In genomic region chr1:56073206-56073605, GRCh38 we compare ENCODE assay signal across 23 cellular contexts.
DNase-seq lines count a peak whose midpoint lies in the region; ATAC-seq, FAIRE-seq and TF ChIP-seq lines count a peak whose summit lies in the region.
"Had no signal": no experiment of that assay in that cellular context is flagged by ENCODE, and none has a peak within 500 bp of the region (broad histone marks: within the 10 kb centered on the region; RNA-seq: fewer than 3 reads in every experiment).

No MANE protein-coding gene starts in this region.

- H3K4me3 ChIP-seq in endothelial cell of umbilical vein (replicated peaks in 1 of 3; ENCODE audit: insufficient read depth in 1 of 3, low read depth in 1 of 3, low read length in 3 of 3) (no peak overlapping the region), thyroid gland (replicated peaks in 1 of 3) (no peak overlapping the region), mesendoderm (ENCODE audit: low read length) (no peak overlapping the region)

- H4K5ac ChIP-seq in mesendoderm (ENCODE audit: low read length), result no peak overlapping the region

- no peak overlapping the region for H3K18ac ChIP-seq in mesendoderm (ENCODE audit: low read length)

- H3K4me3 Mint-ChIP-seq in nephron, result no peak overlapping the region
- H3K4me3 Mint-ChIP-seq: activated CD4-positive, alpha-beta T cell treated with anti-CD3 and anti-CD28 coated beads, Interleukin-2, amount 10 ng/mL, durations not matched to agents 7 days and 5 days; IgD-negative memory B cell had no signal

- peaks cover 48% of the 10 kb centered on the region for H3K4me1 Mint-ChIP-seq in nephron
- H3K4me1 Mint-ChIP-seq: activated CD4-positive, alpha-beta T cell treated with anti-CD3 and anti-CD28 coated beads, Interleukin-2, amount 10 ng/mL, durations not matched to agents 7 days and 5 days; IgD-negative memory B cell had no signal

- H4K20me1 ChIP-seq in endothelial cell of umbilical vein (replicated peaks; ENCODE audit: control insufficient read depth, extremely low read depth, insufficient read depth, low read length), result no peaks in the 10 kb centered on the region

- dilution Hi-C loops in endothelial cell of umbilical vein (cut with MboI; ENCODE audit: extremely low pct_ligation_motif_present, low sequenced_read_pairs), result no loop called here

- H3K4me2 ChIP-seq in endothelial cell of umbilical vein (ENCODE audit: insufficient read depth, low read length), result no peak overlapping the region
- H3K4me2 ChIP-seq in mesendoderm (ENCODE audit: low read length), result no peak overlapping the region

- peaks cover 47% of the 10 kb centered on the region for H3K4me1 ChIP-seq in endothelial cell of umbilical vein (ENCODE audit: control insufficient read depth, extremely low read depth, insufficient read depth, low read length)
- peaks cover 25 to 28% of the 10 kb centered on the region in 2 donors for H3K4me1 ChIP-seq in thyroid gland
- H3K4me1 ChIP-seq in mesendoderm (ENCODE audit: control insufficient read depth, low read depth, low read length), result no peaks in the 10 kb centered on the region

- peak overlapping the region in 2 of 3 experiments; percentile 84 to 90 for H3K27ac Mint-ChIP-seq in nephron
- H3K27ac Mint-ChIP-seq: activated CD4-positive, alpha-beta T cell treated with anti-CD3 and anti-CD28 coated beads, Interleukin-2, amount 10 ng/mL, durations not matched to agents 7 days and 5 days; activated naive CD4-positive, alpha-beta T cell treated with anti-CD3 and anti-CD28 coated beads, Interleukin-2, amount 50 U/mL, for 72 hours; IgD-negative memory B cell had no signal

- CTCF ChIA-PET in endothelial cell of umbilical vein (lab: Charles Lee), result no interaction called here

- 76 to 78% methylated on average over 1 of the region's 1 CpG for WGBS in thyroid gland, 2 donors
- no CpG with 5 or more reads among the region's 1 CpG for WGBS in mesendoderm (ENCODE audit: extremely low coverage, insufficient coverage, low lambda C conversion rate)

- no peak overlapping the region for H2BK15ac ChIP-seq in mesendoderm (replicated peaks; ENCODE audit: low read depth)

- H2AK5ac ChIP-seq in mesendoderm (ENCODE audit: low read length), result no peak overlapping the region

- H3K56ac ChIP-seq in mesendoderm (ENCODE audit: low read length), result no peak overlapping the region

- no peak overlapping the region for H3K4ac ChIP-seq in mesendoderm (ENCODE audit: low read depth, low read length)

- peak overlapping the region; percentile 45 for H3K27ac ChIP-seq in endothelial cell of umbilical vein (ENCODE audit: insufficient read depth, low read depth, low read length)
- peak overlapping the region in 2 of 3 donors; percentile 60 to 63 for H3K27ac ChIP-seq in thyroid gland
- no peak overlapping the region for H3K27ac ChIP-seq in mesendoderm (ENCODE audit: low read depth, low read length)
- H3K27ac ChIP-seq: C4-2B had no signal

- ATAC-seq in GM18873 (IDR thresholded peaks at IDR 0.05; ENCODE audit: low FRiP score, unreplicated experiment), result no peak
- ATAC-seq in GM21423 (IDR thresholded peaks at IDR 0.05; ENCODE audit: unreplicated experiment), result no peak
- no peak for ATAC-seq in GM21360 (IDR thresholded peaks at IDR 0.05; ENCODE audit: unreplicated experiment)
- ATAC-seq: activated naive CD4-positive, alpha-beta T cell treated with anti-CD3 and anti-CD28 coated beads, Interleukin-2, amount 50 U/mL, for 72 hours had no signal

- H3K9me3 Mint-ChIP-seq in nephron, result peaks cover 10% of the 10 kb centered on the region
- H3K9me3 Mint-ChIP-seq: activated CD4-positive, alpha-beta T cell treated with anti-CD3 and anti-CD28 coated beads, Interleukin-2, amount 10 ng/mL, durations not matched to agents 7 days and 5 days had no signal

- no peaks in the 10 kb centered on the region for H3K9me1 ChIP-seq in endothelial cell of umbilical vein (replicated peaks; ENCODE audit: control insufficient read depth, extremely low read depth, insufficient read depth, low read length)

- intact Hi-C loops in endothelial cell of umbilical vein (cut with micrococcal nuclease) (loop anchor here (5.0 kb wide), 2 partner anchors 229 to 761 kb away; no protein-coding TSS in a partner anchor), thyroid gland (cut with DNase I) (no loop called here)

- no peak overlapping the region for H2BK5ac ChIP-seq in mesendoderm (ENCODE audit: low read length)

- H3K23ac ChIP-seq in mesendoderm (ENCODE audit: low read length), result no peak overlapping the region

- POLR2A ChIA-PET in endothelial cell of umbilical vein (lab: Charles Lee), result no interaction called here

- H3K36me3 ChIP-seq in endothelial cell of umbilical vein (ENCODE audit: control insufficient read depth in 2 of 2, extremely low read depth in 1 of 2, insufficient read depth in 2 of 2, low read length in 2 of 2) (no peaks in the 10 kb centered on the region), thyroid gland (no peaks in the 10 kb centered on the region), mesendoderm (ENCODE audit: control insufficient read depth, insufficient read depth, low read length) (no peaks in the 10 kb centered on the region)

- no peak for FAIRE-seq in endothelial cell of umbilical vein (lab: Jason Lieb, UNC)
- FAIRE-seq: H54, RCC 7860, small intestine had no signal

- no peak overlapping the region for H4K8ac ChIP-seq in mesendoderm (ENCODE audit: low read depth, low read length)

- H3K27me3 ChIP-seq in endothelial cell of umbilical vein (ENCODE audit: control insufficient read depth in 2 of 2, insufficient read depth in 2 of 2, low read length in 2 of 2) (no peaks in the 10 kb centered on the region), thyroid gland (no peaks in the 10 kb centered on the region), mesendoderm (ENCODE audit: insufficient read depth, low read length, poor library complexity) (no peaks in the 10 kb centered on the region)

- BruUV-seq in endothelial cell of umbilical vein (replicated peaks; lab: Mats Ljungman, UMichigan), result no TSS peak

- no peak overlapping the region for H2BK120ac ChIP-seq in mesendoderm (ENCODE audit: low read depth, low read length)

- no peaks in the 10 kb centered on the region for H3K36me3 Mint-ChIP-seq in nephron (ENCODE audit: low read depth)
- H3K36me3 Mint-ChIP-seq: activated naive CD4-positive, alpha-beta T cell treated with anti-CD3 and anti-CD28 coated beads, Interleukin-2, amount 50 U/mL, for 72 hours; IgD-negative memory B cell had no signal

- H3K9me3 ChIP-seq in endothelial cell of umbilical vein (replicated peaks; ENCODE audit: control insufficient read depth, insufficient read depth, low read length), result no peaks in the 10 kb centered on the region
- H3K9me3 ChIP-seq in thyroid gland, result no peaks in the 10 kb centered on the region

- H3K9ac ChIP-seq in endothelial cell of umbilical vein (replicated peaks; ENCODE audit: extremely low read depth, insufficient read depth, low read length) (no peak overlapping the region), mesendoderm (ENCODE audit: low read length) (no peak overlapping the region)

- H2AFZ ChIP-seq in endothelial cell of umbilical vein (ENCODE audit: low read depth, low read length), result no peak overlapping the region

- TF ChIP-seq POLR2A in endothelial cell of umbilical vein (IDR thresholded peaks at IDR 0.05; ENCODE audit: low read depth, low read length) (no peak), thyroid gland (IDR thresholded peaks at IDR 0.05) (no peak)

- H3K79me2 ChIP-seq in endothelial cell of umbilical vein (ENCODE audit: control insufficient read depth, insufficient read depth, low read length) (no peaks in the 10 kb centered on the region), mesendoderm (ENCODE audit: control insufficient read depth, insufficient read depth, low read length) (no peaks in the 10 kb centered on the region)

- no peaks in the 10 kb centered on the region for H3K79me1 ChIP-seq in mesendoderm (ENCODE audit: low read length)

- DNase-seq in M059J (ENCODE audit: low read depth), result peak; percentile 22
- DNase-seq in endothelial cell of umbilical vein (ENCODE audit: low read depth, low spot score), result no peak
- no peak for DNase-seq in thyroid gland
- DNase-seq in mesendoderm, result no peak
- DNase-seq: activated CD4-positive, alpha-beta T cell treated with anti-CD3 and anti-CD28 coated beads, Interleukin-2, amount 10 ng/mL, durations not matched to agents 7 days and 5 days; effector CD8-positive, alpha-beta T cell; midbrain; MM.1S; NCI-H1417 treated with DMSO at 0.1 percent for 48 hours; NCI-H524 treated with DMSO at 0.1 percent for 48 hours; posterior cingulate gyrus; stimulated activated naive CD4-positive, alpha-beta T cell treated with Interleukin-2 at 50 U/mL for 16 hours; T-helper 2 cell had no signal

- no peak for TF ChIP-seq CTCF in endothelial cell of umbilical vein (IDR thresholded peaks at IDR 0.05; ENCODE audit: extremely low read depth in 1 of 2, insufficient read depth in 1 of 2, low read depth in 1 of 2, low read length in 2 of 2)
- no peak for TF ChIP-seq CTCF in nephron (IDR thresholded peaks at IDR 0.05; ENCODE audit: unreplicated experiment in 3 of 3)
- no peak for TF ChIP-seq CTCF in thyroid gland (IDR thresholded peaks at IDR 0.05)

- no peaks in the 10 kb centered on the region for H3K27me3 Mint-ChIP-seq in nephron (ENCODE audit: low read depth)
- H3K27me3 Mint-ChIP-seq: activated CD4-positive, alpha-beta T cell treated with anti-CD3 and anti-CD28 coated beads, Interleukin-2, amount 10 ng/mL, durations not matched to agents 7 days and 5 days had no signal

TF ChIP-seq in endothelial cell of umbilical vein, 7 proteins besides CTCF, POLR2A, EP300 and RAD21:
- no peak for TF ChIP-seq FOS (IDR thresholded peaks at IDR 0.05; ENCODE audit: borderline replicate concordance, insufficient read depth, low read length)
- no peak for TF ChIP-seq EZH2 (IDR thresholded peaks at IDR 0.05; ENCODE audit: borderline replicate concordance, low read depth, low read length, severe bottlenecking)
- no peak for TF ChIP-seq GATA2 (IDR thresholded peaks at IDR 0.05; ENCODE audit: insufficient read depth, insufficient read length, low read depth, low read length)
- TF ChIP-seq JUN (IDR thresholded peaks at IDR 0.05; ENCODE audit: borderline replicate concordance, insufficient read depth, insufficient read length, low read depth), result no peak
- no peak for TF ChIP-seq MAX (IDR thresholded peaks at IDR 0.05; ENCODE audit: insufficient read depth, insufficient read length)
- no peak for TF ChIP-seq MYC (IDR thresholded peaks at IDR 0.05; ENCODE audit: low read depth, low read length)
- no peak for TF ChIP-seq POLR2AphosphoS5 (IDR thresholded peaks at IDR 0.05; ENCODE audit: insufficient read depth, low read depth, low read length)
